In genomic region chr12:92107621-92108131, GRCh38 we compare ENCODE assay signal across 13 cellular contexts. TPM values are rescaled to one million over a fixed set of nuclear protein-coding genes. Genes with fewer than 3 reads are reported as not detected.
DNase-seq lines count a peak whose midpoint lies in the region; ATAC-seq and TF ChIP-seq lines count a peak whose summit lies in the region.
"Had no signal": no experiment of that assay in that cellular context is flagged by ENCODE, and none has a peak within 500 bp of the region (broad histone marks: within the 10 kb centered on the region; RNA-seq: fewer than 3 reads in every experiment).

No MANE protein-coding gene starts in this region.

- peak overlapping the region; percentile 1 for H3K4me3 ChIP-seq in BE2C (ENCODE audit: low read depth, low read length)
- H3K4me3 ChIP-seq in ovary = no peak overlapping the region

- H3K36me3 Mint-ChIP-seq in HFFc6 (ENCODE audit: low read depth) = no peaks in the 10 kb centered on the region
- H3K36me3 Mint-ChIP-seq in activated CD4-positive, alpha-beta T cell treated with anti-CD3 and anti-CD28 coated beads, Interleukin-2, amount 10 ng/mL, durations not matched to agents 7 days and 5 days (ENCODE audit: low read depth) = peaks cover 2% of the 10 kb centered on the region
- H3K36me3 Mint-ChIP-seq in natural killer cell treated with Interleukin-12 subunit alpha and Interleukin-12 subunit beta and Interleukin-15 and Interleukin-18, amount 100 ng/mL, for 72 hours = no peaks in the 10 kb centered on the region

- DNase-seq in BE2C (peak; percentile 65), HFFc6 (no peak), NCI-H774 (lab: John Stamatoyannopoulos, UW) (peak; percentile 97), iPS-NIHi7 (ENCODE audit: extremely low spot score) (peak; percentile 20), sciatic nerve (ENCODE audit: low spot score) (no peak), ovary (no peak)
- no peak for DNase-seq in activated CD4-positive, alpha-beta T cell treated with anti-CD3 and anti-CD28 coated beads, Interleukin-2, amount 10 ng/mL, durations not matched to agents 7 days and 5 days
- no peak for DNase-seq in natural killer cell treated with Interleukin-12 subunit alpha and Interleukin-12 subunit beta and Interleukin-15 and Interleukin-18, amount 100 ng/mL, for 72 hours (ENCODE audit: low spot score)
- DNase-seq: hippocampal formation, NCI-H187, T-helper 9 cell had no signal

- H3K27me3 ChIP-seq in BE2C (no peaks in the 10 kb centered on the region), ovary (no peaks in the 10 kb centered on the region)

- peaks cover 35% of the 10 kb centered on the region for H3K4me1 Mint-ChIP-seq in HFFc6 (ENCODE audit: low read depth)
- peaks cover 61% of the 10 kb centered on the region for H3K4me1 Mint-ChIP-seq in activated CD4-positive, alpha-beta T cell treated with anti-CD3 and anti-CD28 coated beads, Interleukin-2, amount 10 ng/mL, durations not matched to agents 7 days and 5 days
- H3K4me1 Mint-ChIP-seq in natural killer cell treated with Interleukin-12 subunit alpha and Interleukin-12 subunit beta and Interleukin-15 and Interleukin-18, amount 100 ng/mL, for 72 hours (ENCODE audit: low read depth in 2 of 2) = peaks cover 17% of the 10 kb centered on the region in 2 donors

- peak overlapping the region; percentile 56 for H3K27ac Mint-ChIP-seq in HFFc6
- H3K27ac Mint-ChIP-seq in activated CD4-positive, alpha-beta T cell treated with anti-CD3 and anti-CD28 coated beads, Interleukin-2, amount 10 ng/mL, durations not matched to agents 7 days and 5 days = no peak overlapping the region
- H3K27ac Mint-ChIP-seq in natural killer cell treated with Interleukin-12 subunit alpha and Interleukin-12 subunit beta and Interleukin-15 and Interleukin-18, amount 100 ng/mL, for 72 hours = no peak overlapping the region
- H3K27ac Mint-ChIP-seq: activated T-helper 2 cell treated with anti-CD3 and anti-CD28 coated beads, Interferon-gamma antibody, Interleukin-2, Interleukin-4, amounts not matched to agents 10 μg/mL and 5 μg/mL and 100 μg/mL, durations not matched to agents 14 hours and 24 hours and 36 hours had no signal

- no peaks in the 10 kb centered on the region for H3K27me3 Mint-ChIP-seq in HFFc6 (ENCODE audit: insufficient read depth)
- no peaks in the 10 kb centered on the region for H3K27me3 Mint-ChIP-seq in activated CD4-positive, alpha-beta T cell treated with anti-CD3 and anti-CD28 coated beads, Interleukin-2, amount 10 ng/mL, durations not matched to agents 7 days and 5 days
- no peaks in the 10 kb centered on the region for H3K27me3 Mint-ChIP-seq in natural killer cell treated with Interleukin-12 subunit alpha and Interleukin-12 subunit beta and Interleukin-15 and Interleukin-18, amount 100 ng/mL, for 72 hours

- POLR2A ChIA-PET in activated CD4-positive, alpha-beta T cell treated with anti-CD3 and anti-CD28 coated beads, Interleukin-2, amount 10 ng/mL, durations not matched to agents 7 days and 5 days (lab: Charles Lee) = no interaction called here

- no peak overlapping the region for H3K27ac ChIP-seq in ovary
- H3K27ac ChIP-seq: C4-2B had no signal

- CTCF ChIA-PET in activated CD4-positive, alpha-beta T cell treated with anti-CD3 and anti-CD28 coated beads, Interleukin-2, amount 10 ng/mL, durations not matched to agents 7 days and 5 days (lab: Charles Lee) = interaction anchor here (0.6 to 1.5 kb wide), 4 partner anchors 9 to 1436 kb away, joined by 3 to 4 read pairs (median 3); no protein-coding TSS in a partner anchor

- no peak for TF ChIP-seq POLR2A in ovary (IDR thresholded peaks at IDR 0.05)

- TF ChIP-seq EP300 in ovary (IDR thresholded peaks at IDR 0.05) = no peak

- intact Hi-C loops in sciatic nerve (cut with DNase I) = loop anchor here (5.0 kb wide), 1 partner anchor 1000 kb away; no protein-coding TSS in a partner anchor
- intact Hi-C loops in ovary (cut with DNase I) = no loop called here

- peaks cover 9% of the 10 kb centered on the region for H3K4me1 ChIP-seq in BE2C
- peaks cover 4% of the 10 kb centered on the region for H3K4me1 ChIP-seq in ovary (ENCODE audit: insufficient read depth)

- no peaks in the 10 kb centered on the region for H3K9me3 Mint-ChIP-seq in HFFc6
- no peaks in the 10 kb centered on the region for H3K9me3 Mint-ChIP-seq in activated CD4-positive, alpha-beta T cell treated with anti-CD3 and anti-CD28 coated beads, Interleukin-2, amount 10 ng/mL, durations not matched to agents 7 days and 5 days
- H3K9me3 Mint-ChIP-seq in natural killer cell treated with Interleukin-12 subunit alpha and Interleukin-12 subunit beta and Interleukin-15 and Interleukin-18, amount 100 ng/mL, for 72 hours = no peaks in the 10 kb centered on the region
- H3K9me3 Mint-ChIP-seq: activated T-helper 2 cell treated with anti-CD3 and anti-CD28 coated beads, Interferon-gamma antibody, Interleukin-2, Interleukin-4, amounts not matched to agents 10 μg/mL and 5 μg/mL and 100 μg/mL, durations not matched to agents 14 hours and 24 hours and 36 hours had no signal

- TF ChIP-seq CTCF in BE2C (IDR thresholded peaks at IDR 0.05; ENCODE audit: low read depth, low read length) (no peak), HFFc6 (IDR thresholded peaks at IDR 0.05) (no peak), ovary (IDR thresholded peaks at IDR 0.05) (no peak)

- WGBS in ovary, 3 donors = 58 to 76% (median 60%) methylated on average over 7 of the region's 7 CpGs

- H3K9me3 ChIP-seq in BE2C (no peaks in the 10 kb centered on the region), ovary (no peaks in the 10 kb centered on the region)

- ATAC-seq in sciatic nerve = no peak
- ATAC-seq in natural killer cell treated with Interleukin-12 subunit alpha and Interleukin-12 subunit beta and Interleukin-15 and Interleukin-18, amount 100 ng/mL, for 72 hours = no peak

- H3K36me3 ChIP-seq in BE2C (no peaks in the 10 kb centered on the region), ovary (no peaks in the 10 kb centered on the region)

- peak overlapping the region; percentile 65 for H3K4me3 Mint-ChIP-seq in HFFc6
- no peak overlapping the region for H3K4me3 Mint-ChIP-seq in activated CD4-positive, alpha-beta T cell treated with anti-CD3 and anti-CD28 coated beads, Interleukin-2, amount 10 ng/mL, durations not matched to agents 7 days and 5 days
- no peak overlapping the region for H3K4me3 Mint-ChIP-seq in natural killer cell treated with Interleukin-12 subunit alpha and Interleukin-12 subunit beta and Interleukin-15 and Interleukin-18, amount 100 ng/mL, for 72 hours

RNA-seq across cellular contexts. Expression of gene BTG1, which starts 38.0 kb away (rescaled TPM):
- polyA plus RNA-seq in BE2C (2012; ENCODE audit: insufficient read depth, insufficient read length, low read depth) = 51.7 TPM
- 10 to 100 TPM; 38.7 to 49.9 (median 45.3) TPM for total RNA-seq in HFFc6 (2021; fragmentation: NEBNext Ultra II Directional; extraction: Animal tissue kit (Norgen Biotek cat#: 25700))
- total RNA-seq in sciatic nerve (144 TPM), ovary (100 to 1,000 TPM in 2 of 7 donors, 10 to 100 TPM in 5; 63.6 to 145 (median 86.1) TPM)
- total RNA-seq in activated CD4-positive, alpha-beta T cell treated with anti-CD3 and anti-CD28 coated beads, Interleukin-2, amount 10 ng/mL, durations not matched to agents 7 days and 5 days = 100 to 1,000 TPM; 102 to 133 TPM
- polyA plus RNA-seq in ovary = 10 to 100 TPM; 55.8 to 94.2 TPM
- total RNA-seq in natural killer cell treated with Interleukin-12 subunit alpha and Interleukin-12 subunit beta and Interleukin-15 and Interleukin-18, amount 100 ng/mL, for 72 hours = 100 to 1,000 TPM in 1 of 2 donors, 10 to 100 TPM in 1; 80.0 to 249 TPM

Comparison
In these comparisons a context has a peak if more than half of its experiments do, and no peak if none do; other contexts are left out.
1. DNase-seq: peak in BE2C (single experiment), NCI-H774 (single experiment) and iPS-NIHi7 (single experiment); none in HFFc6 (single experiment), sciatic nerve (single experiment), activated CD4-positive, alpha-beta T cell treated with anti-CD3 and anti-CD28 coated beads, Interleukin-2, amount 10 ng/mL, durations not matched to agents 7 days and 5 days (single experiment), ovary (0 of 5) and natural killer cell treated with Interleukin-12 subunit alpha and Interleukin-12 subunit beta and Interleukin-15 and Interleukin-18, amount 100 ng/mL, for 72 hours (single experiment).